ENCODE assay signal across 1 cellular context in the genomic region with DNA sequence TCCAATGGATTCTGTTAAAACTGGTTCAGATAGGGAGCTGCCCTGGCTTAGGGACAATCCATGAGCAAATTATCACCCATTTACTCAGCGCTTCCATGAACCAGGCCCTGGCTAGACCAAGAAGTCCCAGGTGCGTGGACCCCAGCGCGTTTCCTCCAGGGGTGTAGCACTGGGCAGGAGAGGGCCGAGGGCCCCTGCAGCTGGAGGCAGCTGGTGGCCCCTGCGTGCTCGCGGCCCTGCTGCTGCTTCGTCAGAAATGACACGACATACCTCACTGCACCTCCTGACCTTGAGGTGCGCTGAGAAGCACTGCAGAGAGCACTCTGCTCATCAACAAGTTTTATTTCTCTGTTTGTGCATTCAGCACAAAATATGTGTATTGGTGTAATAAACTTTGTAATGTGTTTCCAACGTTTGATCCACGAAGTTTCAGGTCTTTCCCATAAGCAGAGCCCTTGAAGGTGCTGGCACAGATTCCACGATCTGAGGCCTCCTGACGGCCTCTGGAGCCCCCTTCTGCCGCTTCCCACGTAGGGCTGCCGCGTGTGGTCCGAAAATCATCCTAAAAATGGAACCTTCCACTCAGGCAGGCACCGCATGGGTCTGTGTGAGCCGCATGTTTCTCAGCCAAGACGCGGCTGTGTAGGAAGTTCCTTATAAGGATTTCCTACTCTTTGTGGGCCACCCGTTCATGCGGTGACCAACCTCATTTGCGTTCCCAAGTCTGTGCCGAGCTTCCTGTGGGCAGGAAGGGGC.
TF ChIP-seq lines count a peak whose summit lies in the region.

No MANE protein-coding gene starts in this region.

TF ChIP-seq in Ishikawa, 13 proteins besides CTCF, POLR2A, EP300 and RAD21 (continued from another document):
- TF ChIP-seq, protein P1, sequence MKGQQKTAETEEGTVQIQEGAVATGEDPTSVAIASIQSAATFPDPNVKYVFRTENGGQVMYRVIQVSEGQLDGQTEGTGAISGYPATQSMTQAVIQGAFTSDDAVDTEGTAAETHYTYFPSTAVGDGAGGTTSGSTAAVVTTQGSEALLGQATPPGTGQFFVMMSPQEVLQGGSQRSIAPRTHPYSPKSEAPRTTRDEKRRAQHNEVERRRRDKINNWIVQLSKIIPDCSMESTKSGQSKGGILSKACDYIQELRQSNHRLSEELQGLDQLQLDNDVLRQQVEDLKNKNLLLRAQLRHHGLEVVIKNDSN (IDR thresholded peaks at IDR 0.05), result no peak
- no peak for TF ChIP-seq TAF1 (IDR thresholded peaks at IDR 0.05; ENCODE audit: low read depth)
- peak; percentile 56; the same call in 1 of the 2 replicates for TF ChIP-seq MAX (IDR thresholded peaks at IDR 0.05)
- TF ChIP-seq ZBTB7A (IDR thresholded peaks at IDR 0.05; ENCODE audit: low read depth), result no peak
- no peak for TF ChIP-seq CREB1 (IDR thresholded peaks at IDR 0.05; ENCODE audit: low read depth)
- no peak for TF ChIP-seq TCF12 (IDR thresholded peaks at IDR 0.05; ENCODE audit: low read depth)
- TF ChIP-seq, protein P2, sequence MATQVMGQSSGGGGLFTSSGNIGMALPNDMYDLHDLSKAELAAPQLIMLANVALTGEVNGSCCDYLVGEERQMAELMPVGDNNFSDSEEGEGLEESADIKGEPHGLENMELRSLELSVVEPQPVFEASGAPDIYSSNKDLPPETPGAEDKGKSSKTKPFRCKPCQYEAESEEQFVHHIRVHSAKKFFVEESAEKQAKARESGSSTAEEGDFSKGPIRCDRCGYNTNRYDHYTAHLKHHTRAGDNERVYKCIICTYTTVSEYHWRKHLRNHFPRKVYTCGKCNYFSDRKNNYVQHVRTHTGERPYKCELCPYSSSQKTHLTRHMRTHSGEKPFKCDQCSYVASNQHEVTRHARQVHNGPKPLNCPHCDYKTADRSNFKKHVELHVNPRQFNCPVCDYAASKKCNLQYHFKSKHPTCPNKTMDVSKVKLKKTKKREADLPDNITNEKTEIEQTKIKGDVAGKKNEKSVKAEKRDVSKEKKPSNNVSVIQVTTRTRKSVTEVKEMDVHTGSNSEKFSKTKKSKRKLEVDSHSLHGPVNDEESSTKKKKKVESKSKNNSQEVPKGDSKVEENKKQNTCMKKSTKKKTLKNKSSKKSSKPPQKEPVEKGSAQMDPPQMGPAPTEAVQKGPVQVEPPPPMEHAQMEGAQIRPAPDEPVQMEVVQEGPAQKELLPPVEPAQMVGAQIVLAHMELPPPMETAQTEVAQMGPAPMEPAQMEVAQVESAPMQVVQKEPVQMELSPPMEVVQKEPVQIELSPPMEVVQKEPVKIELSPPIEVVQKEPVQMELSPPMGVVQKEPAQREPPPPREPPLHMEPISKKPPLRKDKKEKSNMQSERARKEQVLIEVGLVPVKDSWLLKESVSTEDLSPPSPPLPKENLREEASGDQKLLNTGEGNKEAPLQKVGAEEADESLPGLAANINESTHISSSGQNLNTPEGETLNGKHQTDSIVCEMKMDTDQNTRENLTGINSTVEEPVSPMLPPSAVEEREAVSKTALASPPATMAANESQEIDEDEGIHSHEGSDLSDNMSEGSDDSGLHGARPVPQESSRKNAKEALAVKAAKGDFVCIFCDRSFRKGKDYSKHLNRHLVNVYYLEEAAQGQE (IDR thresholded peaks at IDR 0.05; ENCODE audit: low read depth), result no peak
